ENCODE assay signal across 8 cellular contexts in genomic region chr10:102648269-102648888, GRCh38. TPM values are rescaled to one million over a fixed set of nuclear protein-coding genes. Genes with fewer than 3 reads are reported as not detected.
A peak's percentile ranks its signal among the peaks of the same experiment; 100 is the strongest.
DNase-seq lines count a peak whose midpoint lies in the region; ATAC-seq and TF ChIP-seq lines count a peak whose summit lies in the region.

No MANE protein-coding gene starts in this region.

- H3K4me3 ChIP-seq in HUES6 (ENCODE audit: low read depth, low read length): peak overlapping the region; percentile 13; the same call in 1 of the 2 replicates
- H3K4me3 ChIP-seq in iPS-18a (ENCODE audit: low read length): no peak overlapping the region
- H3K4me3 ChIP-seq in spleen: peak overlapping the region in 7 of 8 donors; percentile 9 to 98 (median 88)

- H3K9ac ChIP-seq in HUES6 (ENCODE audit: low read length) (no peak overlapping the region), iPS-18a (ENCODE audit: low read length) (peak overlapping the region; percentile 24)

- H3K36me3 Mint-ChIP-seq in activated naive CD4-positive, alpha-beta T cell treated with anti-CD3 and anti-CD28 coated beads, Interleukin-2, amount 50 U/mL, for 72 hours: peaks cover 9 to 23% of the 10 kb centered on the region in 2 donors

- no peaks in the 10 kb centered on the region for H3K27me3 ChIP-seq in HUES6 (ENCODE audit: control insufficient read depth, insufficient read depth, low read length)
- H3K27me3 ChIP-seq in iPS-18a (ENCODE audit: control insufficient read depth, insufficient read depth, low read length): no peaks in the 10 kb centered on the region
- no peaks in the 10 kb centered on the region for H3K27me3 ChIP-seq in spleen (replicated peaks in 1 of 7)

- peak overlapping the region; percentile 32 to 44 for H3K27ac Mint-ChIP-seq in activated naive CD4-positive, alpha-beta T cell treated with anti-CD3 and anti-CD28 coated beads, Interleukin-2, amount 50 U/mL, for 72 hours

- H3K36me3 ChIP-seq in HUES6 (ENCODE audit: control insufficient read depth, insufficient read depth, low read length) (peaks cover 14% of the 10 kb centered on the region), iPS-18a (ENCODE audit: control insufficient read depth, low read depth, low read length) (peaks cover 4% of the 10 kb centered on the region), spleen (peaks cover 0 to 44% (median 4%) of the 10 kb centered on the region in 6 donors)

- peaks cover 58% of the 10 kb centered on the region for H3K4me1 ChIP-seq in HUES6 (ENCODE audit: control insufficient read depth, insufficient read depth, low read length)
- H3K4me1 ChIP-seq in iPS-18a (ENCODE audit: control insufficient read depth, low read depth, low read length): peaks cover 53% of the 10 kb centered on the region
- peaks cover 66 to 89% (median 76%) of the 10 kb centered on the region in 6 donors for H3K4me1 ChIP-seq in spleen

- no peak for TF ChIP-seq CTCF in spleen (IDR thresholded peaks at IDR 0.05 in 8 of 11, conservative IDR thresholded peaks at IDR 0.05 in 3 of 11)

- DNase-seq in activated naive CD4-positive, alpha-beta T cell treated with anti-CD3 and anti-CD28 coated beads, Interleukin-2, amount 50 U/mL, for 72 hours (ENCODE audit: low spot score in 2 of 2): no peak
- DNase-seq in spleen (no peak), foreskin melanocyte (no peak), cerebellar cortex (ENCODE audit: low spot score) (no peak), MV-4-11 (lab: John Stamatoyannopoulos, UW) (no peak)
- no peak for DNase-seq in effector CD4-positive, alpha-beta T cell

- WGBS in spleen, 5 donors: 41 to 66% (median 45%) methylated on average over 4 to 12 of the region's 12 CpGs

- no peak for TF ChIP-seq POLR2A in spleen (IDR thresholded peaks at IDR 0.05)

- no peaks in the 10 kb centered on the region for H3K9me3 Mint-ChIP-seq in activated naive CD4-positive, alpha-beta T cell treated with anti-CD3 and anti-CD28 coated beads, Interleukin-2, amount 50 U/mL, for 72 hours

- ATAC-seq in activated naive CD4-positive, alpha-beta T cell treated with anti-CD3 and anti-CD28 coated beads, Interleukin-2, amount 50 U/mL, for 72 hours: no peak

- H3K9me3 ChIP-seq in HUES6 (ENCODE audit: control insufficient read depth, insufficient read depth, low read depth, low read length) (no peaks in the 10 kb centered on the region), iPS-18a (ENCODE audit: control insufficient read depth, low read depth, low read length) (no peaks in the 10 kb centered on the region), spleen (no peaks in the 10 kb centered on the region)

- H3K27ac ChIP-seq in HUES6 (ENCODE audit: low read depth, low read length) (no peak overlapping the region), iPS-18a (ENCODE audit: low read length) (no peak overlapping the region), spleen (peak overlapping the region in 7 of 8 donors; percentile 58 to 100 (median 99))

- intact Hi-C loops in spleen (cut with DNase I; ENCODE audit: low total_unique reads): no loop called here

RNA-seq across cellular contexts. Expression of gene TRIM8, which starts 4.1 kb away (rescaled TPM):
- 10 to 100 TPM; 22.9 to 47.3 TPM for total RNA-seq in activated naive CD4-positive, alpha-beta T cell treated with anti-CD3 and anti-CD28 coated beads, Interleukin-2, amount 50 U/mL, for 72 hours
- 100 to 1,000 TPM in 2 of 7 donors, 10 to 100 TPM in 5; 86.3 to 116 (median 94.9) TPM for total RNA-seq in spleen
- polyA plus RNA-seq in spleen: 10 to 100 TPM; 23.5 to 37.6 (median 27.0) TPM

Comparison
In these comparisons a context has a peak if more than half of its experiments do, and no peak if none do; other contexts are left out.
1. H3K27ac ChIP-seq: peak in spleen (7 of 8); none in HUES6 (single experiment) and iPS-18a (single experiment).